ENCODE assay signal across 9 cellular contexts in the genomic region with DNA sequence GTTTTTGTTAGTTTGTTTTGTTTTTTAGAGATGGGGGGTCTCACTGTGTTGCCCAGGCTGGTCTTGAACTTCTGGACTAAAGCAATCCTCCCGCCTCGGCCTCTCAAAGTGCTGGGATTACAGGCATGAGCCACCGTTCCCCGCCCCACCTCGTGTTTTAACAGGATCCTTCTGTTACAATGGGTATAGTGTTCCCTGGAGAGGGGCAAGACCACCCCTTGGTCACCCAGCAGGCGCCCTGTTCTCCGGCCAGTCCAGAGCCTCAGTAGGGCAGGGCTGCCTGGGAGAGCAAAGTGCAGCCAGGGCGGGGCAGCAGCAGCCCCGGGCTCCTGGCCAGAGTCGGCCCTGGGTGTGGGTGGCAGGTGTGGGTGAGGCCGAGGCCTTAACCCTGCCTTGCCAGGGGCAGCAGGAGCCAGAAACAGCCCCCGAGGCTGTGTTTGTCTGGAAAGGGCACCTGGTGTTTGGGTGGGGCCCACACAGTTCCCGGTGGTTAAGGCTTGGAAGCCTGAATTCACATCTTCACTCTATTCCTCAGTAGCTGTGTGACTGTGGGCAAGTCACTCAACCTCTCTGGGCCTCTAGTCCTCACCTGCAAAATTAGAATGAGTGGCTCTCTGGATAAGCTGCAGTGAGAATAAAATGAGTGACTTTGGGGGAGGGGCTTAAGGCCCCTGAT. TPM values are rescaled to one million over a fixed set of nuclear protein-coding genes. Genes with fewer than 3 reads are reported as not detected.
DNase-seq lines count a peak whose midpoint lies in the region; ATAC-seq, FAIRE-seq and TF ChIP-seq lines count a peak whose summit lies in the region.
"Had no signal": no experiment of that assay in that cellular context is flagged by ENCODE, and none has a peak within 500 bp of the region (broad histone marks: within the 10 kb centered on the region; RNA-seq: fewer than 3 reads in every experiment).

No MANE protein-coding gene starts in this region.

- H3K9me3 ChIP-seq in K562 (replicated peaks; ENCODE audit: control insufficient read depth, insufficient read depth, low read depth, low read length) (no peaks in the 10 kb centered on the region), vagina (no peaks in the 10 kb centered on the region)

- CTCF ChIA-PET in K562 (lab: Yijun Ruan, JAX; ENCODE audit: low intra/inter-chr PET ratio): no interaction called here
- CTCF ChIA-PET in HEK293T (lab: Yijun Ruan, JAX): interaction anchor here (1.8 kb wide), 1 partner anchor 127 kb away, joined by 6 read pairs; no protein-coding TSS in a partner anchor

- H3K4me2 ChIP-seq in K562 (ENCODE audit: insufficient read depth, low read length): peak overlapping the region; percentile 50; the same call in 1 of the 2 replicates

- no peak for FAIRE-seq in K562 (lab: Jason Lieb, UNC)

- ATAC-seq in Right ventricle myocardium superior (ENCODE audit: poor library complexity): peak; percentile 40
- ATAC-seq in Right ventricle myocardium inferior: no peak
- peak; percentile 29 for ATAC-seq in K562
- no peak for ATAC-seq in HG02870 (IDR thresholded peaks at IDR 0.05; ENCODE audit: unreplicated experiment)

- no peak for TF ChIP-seq RAD21 in K562 (CRISPR knock-in tag; conservative IDR thresholded peaks at IDR 0.05 in 1 of 2, IDR thresholded peaks at IDR 0.05 in 1 of 2)

- TF ChIP-seq POLR2A in K562 (conservative IDR thresholded peaks at IDR 0.05): no peak
- no peak for TF ChIP-seq POLR2A in vagina (IDR thresholded peaks at IDR 0.05)

- no peak for TF ChIP-seq EP300 in K562 (IDR thresholded peaks at IDR 0.05; ENCODE audit: low read length)

- WGBS in K562 (ENCODE audit: insufficient coverage, low coverage, missing lambda C conversion rate): 53% methylated on average over 12 of the region's 13 CpGs

- H3K4me1 ChIP-seq in K562 (replicated peaks in 1 of 2; ENCODE audit: control insufficient read depth in 2 of 2, insufficient read depth in 2 of 2, low read length in 2 of 2) (peaks cover 50 to 51% of the 10 kb centered on the region in 2 experiments), vagina (peaks cover 60% of the 10 kb centered on the region)

- POLR2A ChIA-PET in K562 (lab: Yijun Ruan, JAX) (interaction anchor here (0.6 to 1.6 kb wide), 6 partner anchors 10 to 184 kb away, joined by 3 to 8 read pairs (median 3); no protein-coding TSS in a partner anchor), HEK293T (lab: Yijun Ruan, JAX) (no interaction called here)

- peaks cover 5% of the 10 kb centered on the region; the same call in 1 of the 2 replicates for H4K20me1 ChIP-seq in K562 (replicated peaks; ENCODE audit: control insufficient read depth, insufficient read depth, low read length)

- no peak for DNase-seq in Right ventricle myocardium superior
- no peak for DNase-seq in Right ventricle myocardium inferior (ENCODE audit: missing footprints)
- peak in 2 of 4 experiments; percentile 23 to 26 for DNase-seq in K562 (ENCODE audit: extremely low read depth in 1 of 4, low spot score in 3 of 4)
- peak; percentile 65 for DNase-seq in mucosa of gallbladder (ENCODE audit: low spot score)
- no peak for DNase-seq in vagina (ENCODE audit: extremely low spot score in 2 of 2)
- DNase-seq in NCI-H187 treated with DMSO at 0.1 percent for 48 hours (lab: John Stamatoyannopoulos, UW): no peak
- DNase-seq in HEK293T (ENCODE audit: extremely low spot score): no peak

- H3K9me1 ChIP-seq in K562 (ENCODE audit: control insufficient read depth, insufficient read depth, low read length): no peaks in the 10 kb centered on the region

- intact Hi-C loops in Right ventricle myocardium superior (cut with DNase I) (no loop called here), Right ventricle myocardium inferior (cut with DNase I) (no loop called here), K562 (cut with micrococcal nuclease) (no loop called here), vagina (cut with DNase I) (no loop called here)

- H3K27me3 ChIP-seq in K562 (ENCODE audit: control insufficient read depth in 2 of 2, insufficient read depth in 2 of 2, low read length in 2 of 2): no peaks in the 10 kb centered on the region
- no peaks in the 10 kb centered on the region for H3K27me3 ChIP-seq in vagina
- H3K27me3 ChIP-seq: cardiac muscle cell had no signal

- no TSS peak for BruUV-seq in K562 (replicated peaks; lab: Mats Ljungman, UMichigan)

- peaks cover 78% of the 10 kb centered on the region for H3K79me2 ChIP-seq in K562 (ENCODE audit: control insufficient read depth, insufficient read depth, low read length)

- H3K27ac ChIP-seq in K562 (ENCODE audit: extremely low read depth, low read depth, low read length) (peak overlapping the region; percentile 73), vagina (peak overlapping the region; percentile 68)

- H3K4me3 ChIP-seq in K562 (no peak overlapping the region), vagina (no peak overlapping the region)
- H3K4me3 ChIP-seq: cardiac muscle cell had no signal

- H3K9ac ChIP-seq in K562 (ENCODE audit: insufficient read depth in 1 of 2, low read depth in 2 of 2, low read length in 2 of 2): peak overlapping the region; percentile 29 to 78

- in situ Hi-C loops in K562 (cut with MboI): no loop called here

- H3K36me3 ChIP-seq in K562 (ENCODE audit: control insufficient read depth, insufficient read depth, low read length) (peaks cover 91% of the 10 kb centered on the region), vagina (peaks cover 0 to 19% of the 10 kb centered on the region in 2 donors)

- no peak overlapping the region for H2AFZ ChIP-seq in K562 (ENCODE audit: low read depth, low read length)

- TF ChIP-seq CTCF in K562 (IDR thresholded peaks at IDR 0.05 in 2 of 3, conservative IDR thresholded peaks at IDR 0.05 in 1 of 3; ENCODE audit: insufficient read depth in 2 of 3, low read depth in 1 of 3, low read length in 3 of 3) (no peak), vagina (IDR thresholded peaks at IDR 0.05) (no peak)

RNA-seq across cellular contexts. Expression of a gene that starts 7.2 kb away (rescaled TPM):
- total RNA-seq in Right ventricle myocardium superior (42.9 TPM), Right ventricle myocardium inferior (49.0 TPM), K562 (2014; rRNA removed) (207 and 522 TPM in 2 replicates), K562 (2014; rRNA removed; fragmentation: Illumina TruSeq; extraction: Trizol) (98.6 and 104 TPM in 2 replicates), K562 (2015; rRNA removed; fragmentation: Illumina TruSeq; extraction: Trizol) (112 and 114 TPM in 2 replicates), K562 (2021) (248 and 261 TPM in 2 replicates), mucosa of gallbladder (137 TPM), vagina (103 TPM)
- 123 and 279 TPM in 2 replicates for total RNA-seq in K562 (2011; cell fraction: chromatin; rRNA removed; ENCODE audit: low replicate concordance)
- 127 and 148 TPM in 2 replicates for total RNA-seq in K562 (2011; cell fraction: nucleolus; rRNA removed)
- total RNA-seq in K562 (2011; cell fraction: nucleoplasm; rRNA removed): 106 and 127 TPM in 2 replicates
- polyA plus RNA-seq in K562 (2011; rRNA removed) (92.0 and 102 TPM in 2 replicates), K562 (2014; fragmentation: Illumina TruSeq; extraction: Trizol) (169 and 182 TPM in 2 replicates), K562 (2014; fragmentation: Nextera tagmentation; extraction: Ambion mirVana) (10 to 100 TPM; 16.7 to 22.6 TPM), K562 (2014; rRNA removed) (148 and 251 TPM in 2 replicates)
- 80.7 and 337 TPM in 2 replicates for polyA plus RNA-seq in K562 (2011; cell fraction: cytosol; rRNA removed)
- polyA plus RNA-seq in K562 (2011; cell fraction: nucleus; rRNA removed): 119 and 149 TPM in 2 replicates
- polyA plus RNA-seq in K562 (2012): 109 and 183 TPM in 2 replicates
- polyA minus RNA-seq in K562 (2011; rRNA and poly(A)+ RNA removed): 55.1 and 66.5 TPM in 2 replicates
- 131 and 134 TPM in 2 replicates for polyA minus RNA-seq in K562 (2011; cell fraction: cytosol; rRNA and poly(A)+ RNA removed)
- polyA minus RNA-seq in K562 (2011; cell fraction: nucleus; rRNA and poly(A)+ RNA removed): 72.3 and 93.4 TPM in 2 replicates

RNA-seq across cellular contexts. Expression of a gene that starts 16.3 kb away (rescaled TPM):
- total RNA-seq in Right ventricle myocardium superior (0.75 TPM), Right ventricle myocardium inferior (0.65 TPM), K562 (2014; rRNA removed) (6.2 and 8.7 TPM in 2 replicates), K562 (2014; rRNA removed; fragmentation: Illumina TruSeq; extraction: Trizol) (5.4 and 6.1 TPM in 2 replicates), K562 (2015; rRNA removed; fragmentation: Illumina TruSeq; extraction: Trizol) (6.0 and 6.5 TPM in 2 replicates), K562 (2021) (6.4 and 7.6 TPM in 2 replicates), mucosa of gallbladder (2.2 TPM), vagina (3.9 TPM)
- total RNA-seq in K562 (2011; cell fraction: chromatin; rRNA removed; ENCODE audit: low replicate concordance): 2.8 and 3.4 TPM in 2 replicates
- total RNA-seq in K562 (2011; cell fraction: nucleolus; rRNA removed): 3.5 and 5.0 TPM in 2 replicates
- total RNA-seq in K562 (2011; cell fraction: nucleoplasm; rRNA removed): 2.3 and 3.4 TPM in 2 replicates
- polyA plus RNA-seq in K562 (2011; rRNA removed) (4.5 and 7.8 TPM in 2 replicates), K562 (2014; fragmentation: Illumina TruSeq; extraction: Trizol) (8.5 and 10.4 TPM in 2 replicates), K562 (2014; fragmentation: Nextera tagmentation; extraction: Ambion mirVana) (10 to 100 TPM; 13.0 to 15.6 TPM), K562 (2014; rRNA removed) (14.0 and 15.7 TPM in 2 replicates)
- polyA plus RNA-seq in K562 (2011; cell fraction: cytosol; rRNA removed): 7.5 and 9.8 TPM in 2 replicates
- 7.9 and 8.8 TPM in 2 replicates for polyA plus RNA-seq in K562 (2011; cell fraction: nucleus; rRNA removed)
- polyA plus RNA-seq in K562 (2012): 9.6 and 13.5 TPM in 2 replicates
- polyA minus RNA-seq in K562 (2011; rRNA and poly(A)+ RNA removed): 1.2 and 1.8 TPM in 2 replicates
- polyA minus RNA-seq in K562 (2011; cell fraction: cytosol; rRNA and poly(A)+ RNA removed): 1.1 and 1.3 TPM in 2 replicates
- 1.5 and 1.8 TPM in 2 replicates for polyA minus RNA-seq in K562 (2011; cell fraction: nucleus; rRNA and poly(A)+ RNA removed)

RNA-seq across cellular contexts. Expression of a gene that starts 17.7 kb away (rescaled TPM):
- total RNA-seq in Right ventricle myocardium superior (29.9 TPM), Right ventricle myocardium inferior (30.6 TPM), K562 (2014; rRNA removed) (9.3 and 20.1 TPM in 2 replicates), K562 (2014; rRNA removed; fragmentation: Illumina TruSeq; extraction: Trizol) (6.9 and 7.2 TPM in 2 replicates), K562 (2015; rRNA removed; fragmentation: Illumina TruSeq; extraction: Trizol) (7.2 and 8.3 TPM in 2 replicates), K562 (2021) (21.4 and 24.3 TPM in 2 replicates), mucosa of gallbladder (10.7 TPM), vagina (13.0 TPM)
- 9.6 and 30.7 TPM in 2 replicates for total RNA-seq in K562 (2011; cell fraction: chromatin; rRNA removed; ENCODE audit: low replicate concordance)
- 33.3 and 36.9 TPM in 2 replicates for total RNA-seq in K562 (2011; cell fraction: nucleolus; rRNA removed)
- total RNA-seq in K562 (2011; cell fraction: nucleoplasm; rRNA removed): 17.6 and 21.3 TPM in 2 replicates
- polyA plus RNA-seq in K562 (2011; rRNA removed) (14.1 and 23.1 TPM in 2 replicates), K562 (2014; fragmentation: Illumina TruSeq; extraction: Trizol) (18.6 and 23.7 TPM in 2 replicates), K562 (2014; fragmentation: Nextera tagmentation; extraction: Ambion mirVana) (under 1 TPM; 0.53 to 0.69 TPM), K562 (2014; rRNA removed) (12.3 and 18.7 TPM in 2 replicates)
- 28.2 and 40.0 TPM in 2 replicates for polyA plus RNA-seq in K562 (2011; cell fraction: cytosol; rRNA removed)
- 19.8 and 28.9 TPM in 2 replicates for polyA plus RNA-seq in K562 (2011; cell fraction: nucleus; rRNA removed)
- 30.4 and 54.3 TPM in 2 replicates for polyA plus RNA-seq in K562 (2012)
- polyA minus RNA-seq in K562 (2011; rRNA and poly(A)+ RNA removed): 7.4 and 8.3 TPM in 2 replicates
- 20.7 and 22.8 TPM in 2 replicates for polyA minus RNA-seq in K562 (2011; cell fraction: cytosol; rRNA and poly(A)+ RNA removed)
- 9.0 and 16.4 TPM in 2 replicates for polyA minus RNA-seq in K562 (2011; cell fraction: nucleus; rRNA and poly(A)+ RNA removed)

RNA-seq across cellular contexts. Expression of a gene that starts 46.7 kb away (rescaled TPM):
- total RNA-seq in Right ventricle myocardium superior (0.51 TPM), Right ventricle myocardium inferior (0.32 TPM), K562 (2014; rRNA removed) (1.2 and 1.6 TPM in 2 replicates), K562 (2014; rRNA removed; fragmentation: Illumina TruSeq; extraction: Trizol) (0.73 TPM in 2 replicates), K562 (2015; rRNA removed; fragmentation: Illumina TruSeq; extraction: Trizol) (0.18 and 0.26 TPM in 2 replicates), K562 (2021) (2.4 and 2.7 TPM in 2 replicates), mucosa of gallbladder (7.2 TPM), vagina (20.6 TPM)
- total RNA-seq in K562 (2011; cell fraction: chromatin; rRNA removed; ENCODE audit: low replicate concordance): 2.1 and 8.8 TPM in 2 replicates
- total RNA-seq in K562 (2011; cell fraction: nucleolus; rRNA removed): 4.2 and 6.7 TPM in 2 replicates
- 3.9 and 4.5 TPM in 2 replicates for total RNA-seq in K562 (2011; cell fraction: nucleoplasm; rRNA removed)
- polyA plus RNA-seq in K562 (2011; rRNA removed) (0.25 and 0.27 TPM in 2 replicates), K562 (2014; fragmentation: Illumina TruSeq; extraction: Trizol) (1.2 and 1.4 TPM in 2 replicates), K562 (2014; fragmentation: Nextera tagmentation; extraction: Ambion mirVana) (under 1 TPM; 0.11 to 0.30 TPM), K562 (2014; rRNA removed) (0.93 and 2.9 TPM in 2 replicates)
- 0.32 and 0.52 TPM in 2 replicates for polyA plus RNA-seq in K562 (2011; cell fraction: cytosol; rRNA removed)
- polyA plus RNA-seq in K562 (2011; cell fraction: nucleus; rRNA removed): 1.8 and 3.8 TPM in 2 replicates
- 0.76 and 1.3 TPM in 2 replicates for polyA plus RNA-seq in K562 (2012)
- 0.54 and 0.77 TPM in 2 replicates for polyA minus RNA-seq in K562 (2011; rRNA and poly(A)+ RNA removed)
- polyA minus RNA-seq in K562 (2011; cell fraction: cytosol; rRNA and poly(A)+ RNA removed): 0.55 and 0.76 TPM in 2 replicates
- 2.8 and 3.6 TPM in 2 replicates for polyA minus RNA-seq in K562 (2011; cell fraction: nucleus; rRNA and poly(A)+ RNA removed)

Comparison
In these comparisons a context has a peak if more than half of its experiments do, and no peak if none do; other contexts are left out.
1. ATAC-seq: peak in Right ventricle myocardium superior (single experiment) and K562 (single experiment); none in Right ventricle myocardium inferior (single experiment) and HG02870 (single experiment).